In genomic region chrX:105874790-105875189, GRCh38 we compare ENCODE assay signal across 38 cellular contexts. TPM values are rescaled to one million over a fixed set of nuclear protein-coding genes. Genes with fewer than 3 reads are reported as not detected.
"Had no signal": no experiment of that assay in that cellular context is flagged by ENCODE, and none has a peak within 500 bp of the region (broad histone marks: within the 10 kb centered on the region; RNA-seq: fewer than 3 reads in every experiment).

No MANE protein-coding gene starts in this region.

- ATAC-seq: activated CD8-positive, alpha-beta T cell treated with anti-CD3 and anti-CD28 coated beads for 36 hours; activated naive CD8-positive, alpha-beta T cell treated with anti-CD3 and anti-CD28 coated beads, Interleukin-2, amount 50 U/mL, for 24 hours; activated T-cell treated with anti-CD3 and anti-CD28 coated beads, Interleukin-2, amount 50 U/mL, for 4 hours had no signal

- H3K4me3 Mint-ChIP-seq: activated B cell treated with CpG ODN at 0.5 μM for 24 hours; activated CD4-positive, alpha-beta memory T cell treated with anti-CD3 and anti-CD28 coated beads for 36 hours; activated CD4-positive, alpha-beta T cell treated with anti-CD3 and anti-CD28 coated beads, Interleukin-2, amount 10 ng/mL, durations not matched to agents 24 days and 14 days; activated CD8-positive, alpha-beta T cell treated with anti-CD3 and anti-CD28 coated beads for 36 hours; activated naive CD4-positive, alpha-beta T cell treated with anti-CD3 and anti-CD28 coated beads, Interleukin-2, amount 10 ng/mL, durations not matched to agents 7 days and 5 days; activated naive CD4-positive, alpha-beta T cell treated with anti-CD3 and anti-CD28 coated beads, Interleukin-2, amount 50 U/mL, for 24 hours; activated naive CD8-positive, alpha-beta T cell; activated naive CD8-positive, alpha-beta T cell treated with anti-CD3 and anti-CD28 coated beads, Interleukin-2, amount 10 ng/mL, durations not matched to agents 7 days and 5 days; activated naive CD8-positive, alpha-beta T cell treated with anti-CD3 and anti-CD28 coated beads, Interleukin-2, amount 50 U/mL, for 24 hours; activated T-cell treated with anti-CD3 and anti-CD28 coated beads, Interleukin-2, amount 50 U/mL, for 4 hours; brain; central memory CD8-positive, alpha-beta T cell; T-helper 1 cell treated with Interleukin-12 subunit alpha and Interleukin-12 subunit beta and Interleukin-4 antibody, amounts not matched to agents 30 μg/mL and 1 μg/mL, for 36 hours; T-helper 2 cell treated with Interferon-gamma antibody and Interleukin-4, amounts not matched to agents 5 μg/mL and 100 μg/mL, for 36 hours had no signal

- H3K4me3 ChIP-seq: ascending aorta, cardiac muscle cell had no signal

- H3K9me3 ChIP-seq: ascending aorta had no signal

- H3K27ac ChIP-seq: ascending aorta, cardiac muscle cell, VCaP had no signal

- H3K4me1 Mint-ChIP-seq: activated B cell treated with CpG ODN at 0.5 μM for 24 hours; activated CD4-positive, alpha-beta T cell treated with anti-CD3 and anti-CD28 coated beads, Interleukin-2, amount 10 ng/mL, durations not matched to agents 24 days and 14 days; activated naive CD4-positive, alpha-beta T cell treated with anti-CD3 and anti-CD28 coated beads, Interleukin-2, amount 10 ng/mL, durations not matched to agents 7 days and 5 days; activated naive CD4-positive, alpha-beta T cell treated with anti-CD3 and anti-CD28 coated beads, Interleukin-2, amount 50 U/mL, for 24 hours; activated naive CD8-positive, alpha-beta T cell treated with anti-CD3 and anti-CD28 coated beads, Interleukin-2, amount 10 ng/mL, durations not matched to agents 7 days and 5 days; activated naive CD8-positive, alpha-beta T cell treated with anti-CD3 and anti-CD28 coated beads, Interleukin-2, amount 50 U/mL, for 24 hours; central memory CD8-positive, alpha-beta T cell had no signal

- FAIRE-seq: bronchial epithelial cell, TTC549 had no signal

- DNase-seq: activated B cell treated with CpG ODN at 0.5 μM for 24 hours; activated CD4-positive, alpha-beta memory T cell treated with anti-CD3 and anti-CD28 coated beads for 36 hours; activated CD4-positive, alpha-beta T cell treated with anti-CD3 and anti-CD28 coated beads for 4 hours; activated CD4-positive, alpha-beta T cell treated with anti-CD3 and anti-CD28 coated beads, Interleukin-2, amount 10 ng/mL, durations not matched to agents 24 days and 14 days; activated CD4-positive, alpha-beta T cell treated with anti-CD3 and anti-CD28 coated beads, Interleukin-2, amount 50 U/mL, for 1 hour; activated CD4-positive, alpha-beta T cell treated with anti-CD3 and anti-CD28 coated beads, Interleukin-2, amount 50 U/mL, for 4 hours; activated CD4-positive, CD25-positive, alpha-beta regulatory T cell treated with anti-CD3 and anti-CD28 coated beads, Interleukin-2, amount 50 U/mL, for 72 hours; activated CD8-positive, alpha-beta memory T cell treated with anti-CD3 and anti-CD28 coated beads, Interleukin-2, amount 50 U/mL, for 4 hours; activated CD8-positive, alpha-beta T cell treated with anti-CD3 and anti-CD28 coated beads for 36 hours; activated effector memory CD4-positive, alpha-beta T cell treated with Interleukin-2 at 50 U/mL for 16 hours; activated gamma-delta T cell; activated naive CD4-positive, alpha-beta T cell treated with anti-CD3 and anti-CD28 coated beads, Interleukin-2, amount 10 ng/mL, durations not matched to agents 7 days and 5 days; activated naive CD4-positive, alpha-beta T cell treated with Interleukin-2 at 50 U/mL for 16 hours; activated naive CD8-positive, alpha-beta T cell treated with anti-CD3 and anti-CD28 coated beads, Interleukin-2, amount 10 ng/mL, durations not matched to agents 7 days and 5 days; activated naive CD8-positive, alpha-beta T cell treated with anti-CD3 and anti-CD28 coated beads, Interleukin-2, amount 50 U/mL, for 24 hours; activated T-cell treated with anti-CD3 and anti-CD28 coated beads for 4 hours; activated T-cell treated with anti-CD3 and anti-CD28 coated beads, Interleukin-2, amount 50 U/mL, for 1 hour; activated T-cell treated with anti-CD3 and anti-CD28 coated beads, Interleukin-2, amount 50 U/mL, for 4 hours; amygdala; anterior cingulate cortex; caudate nucleus; cerebellar nuclear complex; T-helper 1 cell; T-helper 2 cell; T-helper 9 cell had no signal

- H3K9me3 Mint-ChIP-seq: activated B cell treated with CpG ODN at 0.5 μM for 24 hours; activated CD4-positive, alpha-beta memory T cell treated with anti-CD3 and anti-CD28 coated beads for 36 hours; activated CD4-positive, alpha-beta T cell treated with anti-CD3 and anti-CD28 coated beads, Interleukin-2, amount 10 ng/mL, durations not matched to agents 24 days and 14 days; activated naive CD4-positive, alpha-beta T cell treated with anti-CD3 and anti-CD28 coated beads, Interleukin-2, amount 10 ng/mL, durations not matched to agents 7 days and 5 days; activated naive CD4-positive, alpha-beta T cell treated with anti-CD3 and anti-CD28 coated beads, Interleukin-2, amount 50 U/mL, for 24 hours; activated naive CD8-positive, alpha-beta T cell treated with anti-CD3 and anti-CD28 coated beads, Interleukin-2, amount 10 ng/mL, durations not matched to agents 7 days and 5 days; activated naive CD8-positive, alpha-beta T cell treated with anti-CD3 and anti-CD28 coated beads, Interleukin-2, amount 50 U/mL, for 24 hours; activated T-cell treated with anti-CD3 and anti-CD28 coated beads, Interleukin-2, amount 50 U/mL, for 4 hours; activated T-helper 2 cell treated with anti-CD3 and anti-CD28 coated beads, Interferon-gamma antibody, Interleukin-2, Interleukin-4, amounts not matched to agents 10 μg/mL and 5 μg/mL and 100 μg/mL, durations not matched to agents 14 hours and 24 hours and 36 hours; brain; T-helper 1 cell treated with Interleukin-12 subunit alpha and Interleukin-12 subunit beta and Interleukin-4 antibody, amounts not matched to agents 30 μg/mL and 1 μg/mL, for 36 hours; T-helper 2 cell treated with Interferon-gamma antibody and Interleukin-4, amounts not matched to agents 5 μg/mL and 100 μg/mL, for 36 hours had no signal

- H3K36me3 ChIP-seq: ascending aorta, cardiac muscle cell had no signal

- H3K36me3 Mint-ChIP-seq: activated CD4-positive, alpha-beta memory T cell treated with anti-CD3 and anti-CD28 coated beads for 36 hours; activated naive CD4-positive, alpha-beta T cell treated with anti-CD3 and anti-CD28 coated beads, Interleukin-2, amount 10 ng/mL, durations not matched to agents 7 days and 5 days; activated naive CD4-positive, alpha-beta T cell treated with anti-CD3 and anti-CD28 coated beads, Interleukin-2, amount 50 U/mL, for 24 hours; activated naive CD8-positive, alpha-beta T cell; activated naive CD8-positive, alpha-beta T cell treated with anti-CD3 and anti-CD28 coated beads, Interleukin-2, amount 10 ng/mL, durations not matched to agents 7 days and 5 days; brain had no signal

- H3K27ac Mint-ChIP-seq: activated B cell treated with CpG ODN at 0.5 μM for 24 hours; activated CD4-positive, alpha-beta memory T cell treated with anti-CD3 and anti-CD28 coated beads for 36 hours; activated CD4-positive, alpha-beta T cell treated with anti-CD3 and anti-CD28 coated beads, Interleukin-2, amount 10 ng/mL, durations not matched to agents 24 days and 14 days; activated CD8-positive, alpha-beta T cell treated with anti-CD3 and anti-CD28 coated beads for 36 hours; activated naive CD4-positive, alpha-beta T cell treated with anti-CD3 and anti-CD28 coated beads, Interleukin-2, amount 10 ng/mL, durations not matched to agents 7 days and 5 days; activated naive CD4-positive, alpha-beta T cell treated with anti-CD3 and anti-CD28 coated beads, Interleukin-2, amount 50 U/mL, for 24 hours; activated naive CD8-positive, alpha-beta T cell; activated naive CD8-positive, alpha-beta T cell treated with anti-CD3 and anti-CD28 coated beads, Interleukin-2, amount 10 ng/mL, durations not matched to agents 7 days and 5 days; activated naive CD8-positive, alpha-beta T cell treated with anti-CD3 and anti-CD28 coated beads, Interleukin-2, amount 50 U/mL, for 24 hours; activated T-helper 2 cell treated with anti-CD3 and anti-CD28 coated beads, Interferon-gamma antibody, Interleukin-2, Interleukin-4, amounts not matched to agents 10 μg/mL and 5 μg/mL and 100 μg/mL, durations not matched to agents 14 hours and 24 hours and 36 hours; brain; T-helper 1 cell treated with Interleukin-12 subunit alpha and Interleukin-12 subunit beta and Interleukin-4 antibody, amounts not matched to agents 30 μg/mL and 1 μg/mL, for 36 hours; T-helper 2 cell treated with Interferon-gamma antibody and Interleukin-4, amounts not matched to agents 5 μg/mL and 100 μg/mL, for 36 hours had no signal

- H3K4me1 ChIP-seq: ascending aorta had no signal

- H3K27me3 ChIP-seq: ascending aorta, cardiac muscle cell had no signal

- H3K27me3 Mint-ChIP-seq: activated B cell treated with CpG ODN at 0.5 μM for 24 hours; activated CD4-positive, alpha-beta memory T cell treated with anti-CD3 and anti-CD28 coated beads for 36 hours; activated CD4-positive, alpha-beta T cell treated with anti-CD3 and anti-CD28 coated beads, Interleukin-2, amount 10 ng/mL, durations not matched to agents 24 days and 14 days; activated CD8-positive, alpha-beta T cell treated with anti-CD3 and anti-CD28 coated beads for 36 hours; activated naive CD4-positive, alpha-beta T cell treated with anti-CD3 and anti-CD28 coated beads, Interleukin-2, amount 10 ng/mL, durations not matched to agents 7 days and 5 days; activated naive CD4-positive, alpha-beta T cell treated with anti-CD3 and anti-CD28 coated beads, Interleukin-2, amount 50 U/mL, for 24 hours; activated naive CD8-positive, alpha-beta T cell; activated naive CD8-positive, alpha-beta T cell treated with anti-CD3 and anti-CD28 coated beads, Interleukin-2, amount 10 ng/mL, durations not matched to agents 7 days and 5 days; activated naive CD8-positive, alpha-beta T cell treated with anti-CD3 and anti-CD28 coated beads, Interleukin-2, amount 50 U/mL, for 24 hours; central memory CD8-positive, alpha-beta T cell had no signal

RNA-seq across cellular contexts. Expression of gene NRK, which starts 52.5 kb away (rescaled TPM):
- total RNA-seq: activated B cell treated with CpG ODN at 0.5 μM for 24 hours; activated CD4-positive, alpha-beta memory T cell treated with anti-CD3 and anti-CD28 coated beads for 36 hours; activated CD4-positive, alpha-beta T cell treated with anti-CD3 and anti-CD28 coated beads, Interleukin-2, amount 10 ng/mL, durations not matched to agents 24 days and 14 days; activated CD8-positive, alpha-beta memory T cell treated with anti-CD3 and anti-CD28 coated beads for 36 hours; activated CD8-positive, alpha-beta T cell treated with anti-CD3 and anti-CD28 coated beads for 36 hours; activated naive CD8-positive, alpha-beta T cell treated with anti-CD3 and anti-CD28 coated beads, Interleukin-2, amount 10 ng/mL, durations not matched to agents 7 days and 5 days; activated T-helper 2 cell treated with anti-CD3 and anti-CD28 coated beads, Interferon-gamma antibody, Interleukin-2, Interleukin-4, amounts not matched to agents 10 μg/mL and 5 μg/mL and 100 μg/mL, durations not matched to agents 14 hours and 24 hours and 36 hours; bronchial epithelial cell had no signal
